ENCODE assay signal across 20 cellular contexts in genomic region chr1:8357329-8358101, GRCh38. TPM values are rescaled to one million over a fixed set of nuclear protein-coding genes. Genes with fewer than 3 reads are reported as not detected.
A peak's percentile ranks its signal among the peaks of the same experiment; 100 is the strongest.
DNase-seq lines count a peak whose midpoint lies in the region; ATAC-seq, FAIRE-seq and TF ChIP-seq lines count a peak whose summit lies in the region.
"Had no signal": no experiment of that assay in that cellular context is flagged by ENCODE, and none has a peak within 500 bp of the region (broad histone marks: within the 10 kb centered on the region; RNA-seq: fewer than 3 reads in every experiment).

No MANE protein-coding gene starts in this region.

- H3K36me3 Mint-ChIP-seq in activated CD8-positive, alpha-beta T cell treated with anti-CD3 and anti-CD28 coated beads, Interleukin-2, amount 10 ng/mL, durations not matched to agents 7 days and 5 days (ENCODE audit: low read depth): peaks cover 11% of the 10 kb centered on the region
- H3K36me3 Mint-ChIP-seq in activated CD8-positive, alpha-beta T cell treated with anti-CD3 and anti-CD28 coated beads for 36 hours (ENCODE audit: low read depth): peaks cover 13% of the 10 kb centered on the region
- H3K36me3 Mint-ChIP-seq in stimulated activated naive B cell treated with anti-CD40 and anti-IgM and Interleukin-4, amounts not matched to agents 10 μg/mL and 1 μg/mL and 100 μg/mL, for 72 hours: peaks cover 37 to 53% of the 10 kb centered on the region in 2 donors
- H3K36me3 Mint-ChIP-seq in Calu3 (ENCODE audit: insufficient read depth, unreplicated experiment): peaks cover 13% of the 10 kb centered on the region

- TF ChIP-seq EP300 in K562 (IDR thresholded peaks at IDR 0.05; ENCODE audit: low read length): no peak

- TF ChIP-seq RAD21 in K562 (CRISPR knock-in tag; conservative IDR thresholded peaks at IDR 0.05 in 1 of 2, IDR thresholded peaks at IDR 0.05 in 1 of 2): no peak

- no peaks in the 10 kb centered on the region for H3K9me1 ChIP-seq in K562 (ENCODE audit: control insufficient read depth, insufficient read depth, low read length)

- no peak overlapping the region for H2AFZ ChIP-seq in K562 (ENCODE audit: low read depth, low read length)

- POLR2A ChIA-PET in activated CD8-positive, alpha-beta T cell treated with anti-CD3 and anti-CD28 coated beads, Interleukin-2, amount 10 ng/mL, durations not matched to agents 7 days and 5 days (lab: Charles Lee): no interaction called here
- POLR2A ChIA-PET in activated CD8-positive, alpha-beta T cell treated with anti-CD3 and anti-CD28 coated beads for 36 hours (lab: Charles Lee): interaction anchor here (0.6 kb wide), 1 partner anchor 347 kb away, joined by 3 read pairs; no protein-coding TSS in a partner anchor
- POLR2A ChIA-PET in K562 (lab: Yijun Ruan, JAX): interaction anchor here (1.1 to 1.4 kb wide), 2 partner anchors 11 to 14 kb away, joined by 3 to 5 read pairs; no protein-coding TSS in a partner anchor

- intact Hi-C loops in activated CD8-positive, alpha-beta T cell treated with anti-CD3 and anti-CD28 coated beads for 36 hours (cut with micrococcal nuclease): no loop called here
- intact Hi-C loops in K562 (cut with micrococcal nuclease): no loop called here
- intact Hi-C loops in right cardiac atrium (cut with DNase I): no loop called here
- intact Hi-C loops in Calu3 (cut with micrococcal nuclease; ENCODE audit: unreplicated experiment): no loop called here

- H3K27me3 ChIP-seq in K562 (ENCODE audit: control insufficient read depth in 2 of 2, insufficient read depth in 2 of 2, low read length in 2 of 2) (no peaks in the 10 kb centered on the region; a peak in 1 of 5 replicates), right cardiac atrium (ENCODE audit: control insufficient read depth, insufficient read depth) (no peaks in the 10 kb centered on the region)
- H3K27me3 ChIP-seq: BLaER1, right lobe of liver, transverse colon had no signal

- H3K4me1 Mint-ChIP-seq in activated CD8-positive, alpha-beta T cell treated with anti-CD3 and anti-CD28 coated beads, Interleukin-2, amount 10 ng/mL, durations not matched to agents 7 days and 5 days (ENCODE audit: low read depth): no peaks in the 10 kb centered on the region
- H3K4me1 Mint-ChIP-seq in activated CD8-positive, alpha-beta T cell treated with anti-CD3 and anti-CD28 coated beads for 36 hours (ENCODE audit: low read depth): no peaks in the 10 kb centered on the region
- peaks cover 0 to 4% of the 10 kb centered on the region in 2 donors for H3K4me1 Mint-ChIP-seq in stimulated activated naive B cell treated with anti-CD40 and anti-IgM and Interleukin-4, amounts not matched to agents 10 μg/mL and 1 μg/mL and 100 μg/mL, for 72 hours
- no peaks in the 10 kb centered on the region for H3K4me1 Mint-ChIP-seq in Calu3 (ENCODE audit: low read depth, unreplicated experiment)
- H3K4me1 Mint-ChIP-seq: activated CD4-positive, alpha-beta T cell treated with anti-CD3 and anti-CD28 coated beads, Interleukin-2, amount 10 ng/mL, durations not matched to agents 24 days and 14 days had no signal

- no TSS peak for BruUV-seq in K562 (replicated peaks; lab: Mats Ljungman, UMichigan)
- BruUV-seq in Calu3 (replicated peaks; lab: Mats Ljungman, UMichigan): no TSS peak

- no peak for ATAC-seq in activated CD8-positive, alpha-beta T cell treated with anti-CD3 and anti-CD28 coated beads, Interleukin-2, amount 10 ng/mL, durations not matched to agents 7 days and 5 days
- no peak for ATAC-seq in activated CD8-positive, alpha-beta T cell treated with anti-CD3 and anti-CD28 coated beads for 36 hours
- ATAC-seq in K562: no peak
- ATAC-seq in right cardiac atrium: peak; percentile 1 to 4
- no peak for ATAC-seq in stimulated activated naive B cell treated with anti-CD40 and anti-IgM and Interleukin-4, amounts not matched to agents 10 μg/mL and 1 μg/mL and 100 μg/mL, for 72 hours (replicated peaks)

- no peaks in the 10 kb centered on the region for H3K27me3 Mint-ChIP-seq in activated CD8-positive, alpha-beta T cell treated with anti-CD3 and anti-CD28 coated beads, Interleukin-2, amount 10 ng/mL, durations not matched to agents 7 days and 5 days (ENCODE audit: low read depth)
- H3K27me3 Mint-ChIP-seq in activated CD8-positive, alpha-beta T cell treated with anti-CD3 and anti-CD28 coated beads for 36 hours: no peaks in the 10 kb centered on the region
- H3K27me3 Mint-ChIP-seq in stimulated activated naive B cell treated with anti-CD40 and anti-IgM and Interleukin-4, amounts not matched to agents 10 μg/mL and 1 μg/mL and 100 μg/mL, for 72 hours: no peaks in the 10 kb centered on the region
- H3K27me3 Mint-ChIP-seq in Calu3 (ENCODE audit: unreplicated experiment): no peaks in the 10 kb centered on the region
- H3K27me3 Mint-ChIP-seq: activated CD4-positive, alpha-beta T cell treated with anti-CD3 and anti-CD28 coated beads, Interleukin-2, amount 10 ng/mL, durations not matched to agents 24 days and 14 days had no signal

- no peaks in the 10 kb centered on the region for H3K9me3 Mint-ChIP-seq in activated CD8-positive, alpha-beta T cell treated with anti-CD3 and anti-CD28 coated beads, Interleukin-2, amount 10 ng/mL, durations not matched to agents 7 days and 5 days (ENCODE audit: insufficient read depth)
- H3K9me3 Mint-ChIP-seq in activated CD8-positive, alpha-beta T cell treated with anti-CD3 and anti-CD28 coated beads for 36 hours: no peaks in the 10 kb centered on the region
- H3K9me3 Mint-ChIP-seq in stimulated activated naive B cell treated with anti-CD40 and anti-IgM and Interleukin-4, amounts not matched to agents 10 μg/mL and 1 μg/mL and 100 μg/mL, for 72 hours: no peaks in the 10 kb centered on the region
- H3K9me3 Mint-ChIP-seq in Calu3 (ENCODE audit: low read depth, unreplicated experiment): no peaks in the 10 kb centered on the region
- H3K9me3 Mint-ChIP-seq: activated CD4-positive, alpha-beta T cell treated with anti-CD3 and anti-CD28 coated beads, Interleukin-2, amount 10 ng/mL, durations not matched to agents 24 days and 14 days had no signal

- no peaks in the 10 kb centered on the region for H3K9me3 ChIP-seq in K562 (replicated peaks; ENCODE audit: control insufficient read depth, insufficient read depth, low read depth, low read length)
- no peaks in the 10 kb centered on the region for H3K9me3 ChIP-seq in right cardiac atrium (ENCODE audit: control insufficient read depth, low read length)
- H3K9me3 ChIP-seq: BLaER1, right lobe of liver, transverse colon had no signal

- no peak for TF ChIP-seq POLR2A in K562 (conservative IDR thresholded peaks at IDR 0.05)

- peaks cover 0 to 14% of the 10 kb centered on the region in 2 experiments; a peak in 1 of 5 replicates for H3K4me1 ChIP-seq in K562 (replicated peaks in 1 of 2; ENCODE audit: control insufficient read depth in 2 of 2, insufficient read depth in 2 of 2, low read length in 2 of 2)
- peaks cover 5% of the 10 kb centered on the region for H3K4me1 ChIP-seq in right cardiac atrium (ENCODE audit: control insufficient read depth, insufficient read depth, low read length)

- H3K4me3 ChIP-seq in K562 (no peak overlapping the region), right cardiac atrium (ENCODE audit: low read length) (no peak overlapping the region)
- H3K4me3 ChIP-seq: BLaER1, right lobe of liver, transverse colon had no signal

- no peaks in the 10 kb centered on the region for H4K20me1 ChIP-seq in K562 (replicated peaks; ENCODE audit: control insufficient read depth, insufficient read depth, low read length)

- in situ Hi-C loops in K562 (cut with MboI): no loop called here

- 89% methylated on average over 14 of the region's 14 CpGs for WGBS in K562 (ENCODE audit: insufficient coverage, low coverage, missing lambda C conversion rate)
- WGBS in right cardiac atrium: 66% methylated on average over 14 of the region's 14 CpGs

- H3K4me3 Mint-ChIP-seq in activated CD8-positive, alpha-beta T cell treated with anti-CD3 and anti-CD28 coated beads, Interleukin-2, amount 10 ng/mL, durations not matched to agents 7 days and 5 days: no peak overlapping the region
- no peak overlapping the region for H3K4me3 Mint-ChIP-seq in activated CD8-positive, alpha-beta T cell treated with anti-CD3 and anti-CD28 coated beads for 36 hours
- peak overlapping the region in 1 of 2 donors; percentile 31 for H3K4me3 Mint-ChIP-seq in stimulated activated naive B cell treated with anti-CD40 and anti-IgM and Interleukin-4, amounts not matched to agents 10 μg/mL and 1 μg/mL and 100 μg/mL, for 72 hours
- no peak overlapping the region for H3K4me3 Mint-ChIP-seq in Calu3 (ENCODE audit: low read depth, unreplicated experiment)
- H3K4me3 Mint-ChIP-seq: activated CD4-positive, alpha-beta T cell treated with anti-CD3 and anti-CD28 coated beads, Interleukin-2, amount 10 ng/mL, durations not matched to agents 24 days and 14 days had no signal

- H3K79me2 ChIP-seq in K562 (ENCODE audit: control insufficient read depth, insufficient read depth, low read length): no peaks in the 10 kb centered on the region

- peaks cover 78% of the 10 kb centered on the region for H3K36me3 ChIP-seq in K562 (ENCODE audit: control insufficient read depth, insufficient read depth, low read length)

- peak overlapping the region in 1 of 2 experiments; percentile 32; a peak in 1 of 4 replicates for H3K9ac ChIP-seq in K562 (ENCODE audit: insufficient read depth in 1 of 2, low read depth in 2 of 2, low read length in 2 of 2)
- H3K9ac ChIP-seq: BLaER1 had no signal

- no peak overlapping the region for H3K4me2 ChIP-seq in K562 (ENCODE audit: insufficient read depth, low read length)
- H3K4me2 ChIP-seq: BLaER1 had no signal

- no peak for FAIRE-seq in K562 (lab: Jason Lieb, UNC)

- CTCF ChIA-PET in activated CD8-positive, alpha-beta T cell treated with anti-CD3 and anti-CD28 coated beads, Interleukin-2, amount 10 ng/mL, durations not matched to agents 7 days and 5 days (lab: Charles Lee): no interaction called here
- CTCF ChIA-PET in activated CD8-positive, alpha-beta T cell treated with anti-CD3 and anti-CD28 coated beads for 36 hours (lab: Charles Lee): interaction anchor here (1.0 kb wide), 1 partner anchor 9 kb away, joined by 3 read pairs; no protein-coding TSS in a partner anchor
- CTCF ChIA-PET in K562 (lab: Yijun Ruan, JAX; ENCODE audit: low intra/inter-chr PET ratio): no interaction called here
- CTCF ChIA-PET in Calu3 (lab: Charles Lee): no interaction called here

- H3K27ac ChIP-seq in K562 (ENCODE audit: extremely low read depth, low read depth, low read length) (no peak overlapping the region), right cardiac atrium (ENCODE audit: low read length) (no peak overlapping the region)
- H3K27ac ChIP-seq: BLaER1, epithelial cell of prostate, right lobe of liver had no signal

- no peak for TF ChIP-seq CTCF in activated CD8-positive, alpha-beta T cell treated with anti-CD3 and anti-CD28 coated beads for 36 hours (IDR thresholded peaks at IDR 0.05)
- TF ChIP-seq CTCF in K562 (IDR thresholded peaks at IDR 0.05 in 2 of 3, conservative IDR thresholded peaks at IDR 0.05 in 1 of 3; ENCODE audit: insufficient read depth in 2 of 3, low read depth in 1 of 3, low read length in 3 of 3): no peak
- TF ChIP-seq CTCF in Calu3 (IDR thresholded peaks at IDR 0.05; ENCODE audit: unreplicated experiment): no peak

- peak overlapping the region; percentile 46 for H3K27ac Mint-ChIP-seq in activated CD8-positive, alpha-beta T cell treated with anti-CD3 and anti-CD28 coated beads, Interleukin-2, amount 10 ng/mL, durations not matched to agents 7 days and 5 days
- no peak overlapping the region for H3K27ac Mint-ChIP-seq in activated CD8-positive, alpha-beta T cell treated with anti-CD3 and anti-CD28 coated beads for 36 hours
- H3K27ac Mint-ChIP-seq in stimulated activated naive B cell treated with anti-CD40 and anti-IgM and Interleukin-4, amounts not matched to agents 10 μg/mL and 1 μg/mL and 100 μg/mL, for 72 hours: peak overlapping the region; percentile 85
- no peak overlapping the region for H3K27ac Mint-ChIP-seq in Calu3 (ENCODE audit: unreplicated experiment)

- DNase-seq in activated CD8-positive, alpha-beta T cell treated with anti-CD3 and anti-CD28 coated beads, Interleukin-2, amount 10 ng/mL, durations not matched to agents 7 days and 5 days: no peak
- no peak for DNase-seq in activated CD8-positive, alpha-beta T cell treated with anti-CD3 and anti-CD28 coated beads for 36 hours
- DNase-seq in K562 (ENCODE audit: extremely low read depth in 1 of 4, low spot score in 3 of 4): no peak
- DNase-seq in right cardiac atrium: peak in 2 of 3 donors; percentile 60 to 67
- DNase-seq in stimulated activated naive B cell treated with anti-CD40 and anti-IgM and Interleukin-4, amounts not matched to agents 10 μg/mL and 1 μg/mL and 100 μg/mL, for 72 hours: no peak
- DNase-seq in NCI-H1092 treated with DMSO at 0.1 percent for 48 hours (lab: John Stamatoyannopoulos, UW): no peak
- DNase-seq in Calu3: no peak
- no peak for DNase-seq in NCI-H446 treated with DMSO at 0.1 percent for 48 hours (lab: John Stamatoyannopoulos, UW)
- DNase-seq: 8988T; activated CD4-positive, alpha-beta T cell treated with anti-CD3 and anti-CD28 coated beads, Interleukin-2, amount 10 ng/mL, durations not matched to agents 24 days and 14 days; activated T-cell treated with anti-CD3 and anti-CD28 coated beads, Interleukin-2, amount 50 U/mL, for 1 hour; mesenchymal stem cell; NCI-H187; NCI-H510A treated with DMSO at 0.1 percent for 48 hours; T1000; transverse colon had no signal

RNA-seq across cellular contexts. Expression of gene SLC45A1, which starts 39.6 kb away (rescaled TPM):
- total RNA-seq in activated CD8-positive, alpha-beta T cell treated with anti-CD3 and anti-CD28 coated beads, Interleukin-2, amount 10 ng/mL, durations not matched to agents 7 days and 5 days: under 1 TPM in 1 of 2 experiments, not detected in 1; 0.13 TPM
- total RNA-seq in activated CD8-positive, alpha-beta T cell treated with anti-CD3 and anti-CD28 coated beads for 36 hours: under 1 TPM; 0.16 to 0.56 TPM
- total RNA-seq in K562 (2011; cell fraction: chromatin; rRNA removed; ENCODE audit: low replicate concordance): not detected in 2 replicates
- not detected in 2 replicates for total RNA-seq in K562 (2011; cell fraction: nucleolus; rRNA removed)
- total RNA-seq in K562 (2011; cell fraction: nucleoplasm; rRNA removed): not detected in 2 replicates
- total RNA-seq in K562 (2014; rRNA removed): not detected in 2 replicates
- total RNA-seq in K562 (2014; rRNA removed; fragmentation: Illumina TruSeq; extraction: Trizol): not detected in 2 replicates
- total RNA-seq in K562 (2015; rRNA removed; fragmentation: Illumina TruSeq; extraction: Trizol): not detected in 2 replicates
- not detected in 2 replicates for total RNA-seq in K562 (2021)
- polyA plus RNA-seq in K562 (2011; rRNA removed): not detected in 2 replicates
- not detected in 2 replicates for polyA plus RNA-seq in K562 (2011; cell fraction: cytosol; rRNA removed)
- not detected in 2 replicates for polyA plus RNA-seq in K562 (2011; cell fraction: nucleus; rRNA removed)
- not detected in 2 replicates for polyA plus RNA-seq in K562 (2012)
- polyA plus RNA-seq in K562 (2014; fragmentation: Illumina TruSeq; extraction: Trizol): not detected in 2 replicates
- not detected for polyA plus RNA-seq in K562 (2014; fragmentation: Nextera tagmentation; extraction: Ambion mirVana)
- polyA plus RNA-seq in K562 (2014; rRNA removed): not detected in 2 replicates
- polyA minus RNA-seq in K562 (2011; rRNA and poly(A)+ RNA removed): not detected in 2 replicates
- not detected in 2 replicates for polyA minus RNA-seq in K562 (2011; cell fraction: cytosol; rRNA and poly(A)+ RNA removed)
- polyA minus RNA-seq in K562 (2011; cell fraction: nucleus; rRNA and poly(A)+ RNA removed): not detected in 2 replicates
- 1 to 10 TPM; 2.1 to 3.5 (median 2.8) TPM for total RNA-seq in right cardiac atrium
- polyA plus RNA-seq in right cardiac atrium: 2.5 TPM
- 0.73 TPM in 2 replicates for total RNA-seq in Calu3 (2022)
- total RNA-seq: HT-29 had no signal

Comparison
In these comparisons a context has a peak if more than half of its experiments do, and no peak if none do; other contexts are left out.
1. H3K27ac Mint-ChIP-seq: peak in activated CD8-positive, alpha-beta T cell treated with anti-CD3 and anti-CD28 coated beads, Interleukin-2, amount 10 ng/mL, durations not matched to agents 7 days and 5 days (single experiment) and stimulated activated naive B cell treated with anti-CD40 and anti-IgM and Interleukin-4, amounts not matched to agents 10 μg/mL and 1 μg/mL and 100 μg/mL, for 72 hours (single experiment); none in activated CD8-positive, alpha-beta T cell treated with anti-CD3 and anti-CD28 coated beads for 36 hours (single experiment) and Calu3 (single experiment).
2. ATAC-seq: peak in right cardiac atrium (2 of 2); none in activated CD8-positive, alpha-beta T cell treated with anti-CD3 and anti-CD28 coated beads, Interleukin-2, amount 10 ng/mL, durations not matched to agents 7 days and 5 days (single experiment), activated CD8-positive, alpha-beta T cell treated with anti-CD3 and anti-CD28 coated beads for 36 hours (single experiment), K562 (single experiment) and stimulated activated naive B cell treated with anti-CD40 and anti-IgM and Interleukin-4, amounts not matched to agents 10 μg/mL and 1 μg/mL and 100 μg/mL, for 72 hours (0 of 2).
3. DNase-seq: peak in right cardiac atrium (2 of 3); none in activated CD8-positive, alpha-beta T cell treated with anti-CD3 and anti-CD28 coated beads, Interleukin-2, amount 10 ng/mL, durations not matched to agents 7 days and 5 days (single experiment), activated CD8-positive, alpha-beta T cell treated with anti-CD3 and anti-CD28 coated beads for 36 hours (single experiment), K562 (0 of 4), stimulated activated naive B cell treated with anti-CD40 and anti-IgM and Interleukin-4, amounts not matched to agents 10 μg/mL and 1 μg/mL and 100 μg/mL, for 72 hours (single experiment), NCI-H1092 treated with DMSO at 0.1 percent for 48 hours (single experiment), Calu3 (single experiment) and NCI-H446 treated with DMSO at 0.1 percent for 48 hours (single experiment).